Comparison of ENCODE assay signal across 8 cellular contexts in the genomic region with DNA sequence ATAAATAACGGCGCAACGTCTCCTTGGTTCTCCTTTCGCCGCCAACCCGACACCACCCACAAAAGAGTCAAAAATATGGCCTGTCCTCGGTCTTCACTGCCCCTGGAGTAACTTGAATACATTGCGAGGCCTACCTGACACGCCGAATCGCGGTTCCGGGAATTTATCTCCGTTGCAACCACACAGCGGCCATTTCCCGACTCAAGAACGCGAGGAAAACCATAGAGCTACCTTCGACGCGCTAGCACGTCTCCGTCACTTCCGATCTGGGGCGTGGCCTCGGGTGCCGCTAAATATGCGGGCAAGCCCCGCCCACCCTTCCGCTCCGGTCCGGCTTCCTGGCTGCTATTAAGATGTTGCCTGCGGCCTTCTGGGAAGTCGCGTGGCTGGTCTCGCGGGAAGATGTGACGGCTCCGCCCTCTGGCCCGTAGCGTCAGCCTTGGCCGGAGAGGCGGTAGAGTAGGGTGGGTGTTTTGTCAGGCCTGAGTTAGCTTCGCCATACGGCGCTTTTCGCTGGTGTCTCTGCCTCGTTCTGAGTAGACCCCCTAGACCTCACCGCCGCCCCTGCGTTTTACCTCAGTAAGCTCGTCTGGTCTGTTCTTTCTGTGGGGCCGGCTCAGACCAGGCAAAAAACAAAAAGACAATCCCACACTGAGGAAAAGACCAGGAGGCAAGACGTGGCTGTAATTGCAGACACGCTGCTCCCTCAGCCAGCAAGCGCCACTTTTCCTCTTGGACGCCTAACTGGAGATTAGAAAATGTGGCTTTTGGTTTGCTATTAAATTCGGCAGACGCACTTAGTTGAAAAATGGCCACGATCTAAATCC. TPM values are rescaled to one million over a fixed set of nuclear protein-coding genes. Genes with fewer than 3 reads are reported as not detected.
DNase-seq lines count a peak whose midpoint lies in the region; ATAC-seq and TF ChIP-seq lines count a peak whose summit lies in the region.

A gene with protein sequence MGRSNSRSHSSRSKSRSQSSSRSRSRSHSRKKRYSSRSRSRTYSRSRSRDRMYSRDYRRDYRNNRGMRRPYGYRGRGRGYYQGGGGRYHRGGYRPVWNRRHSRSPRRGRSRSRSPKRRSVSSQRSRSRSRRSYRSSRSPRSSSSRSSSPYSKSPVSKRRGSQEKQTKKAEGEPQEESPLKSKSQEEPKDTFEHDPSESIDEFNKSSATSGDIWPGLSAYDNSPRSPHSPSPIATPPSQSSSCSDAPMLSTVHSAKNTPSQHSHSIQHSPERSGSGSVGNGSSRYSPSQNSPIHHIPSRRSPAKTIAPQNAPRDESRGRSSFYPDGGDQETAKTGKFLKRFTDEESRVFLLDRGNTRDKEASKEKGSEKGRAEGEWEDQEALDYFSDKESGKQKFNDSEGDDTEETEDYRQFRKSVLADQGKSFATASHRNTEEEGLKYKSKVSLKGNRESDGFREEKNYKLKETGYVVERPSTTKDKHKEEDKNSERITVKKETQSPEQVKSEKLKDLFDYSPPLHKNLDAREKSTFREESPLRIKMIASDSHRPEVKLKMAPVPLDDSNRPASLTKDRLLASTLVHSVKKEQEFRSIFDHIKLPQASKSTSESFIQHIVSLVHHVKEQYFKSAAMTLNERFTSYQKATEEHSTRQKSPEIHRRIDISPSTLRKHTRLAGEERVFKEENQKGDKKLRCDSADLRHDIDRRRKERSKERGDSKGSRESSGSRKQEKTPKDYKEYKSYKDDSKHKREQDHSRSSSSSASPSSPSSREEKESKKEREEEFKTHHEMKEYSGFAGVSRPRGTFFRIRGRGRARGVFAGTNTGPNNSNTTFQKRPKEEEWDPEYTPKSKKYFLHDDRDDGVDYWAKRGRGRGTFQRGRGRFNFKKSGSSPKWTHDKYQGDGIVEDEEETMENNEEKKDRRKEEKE (minus strand): TSS at position 268 of the 827 bp plus-strand sequence. CDS start 9,980 bp downstream, outside the sequence.

- H3K4me3 ChIP-seq in CD8-positive, alpha-beta memory T cell (ENCODE audit: low read length), result peak within 1 kb of the TSS; percentile 97
- peak within 1 kb of the TSS; percentile 74 for H3K4me3 ChIP-seq in lower lobe of right lung

- ATAC-seq in GM19468 (IDR thresholded peaks at IDR 0.05; ENCODE audit: extremely low read depth, unreplicated experiment) (peak; percentile 94), lower lobe of right lung (peak; percentile 95 to 98)

- H3K27me3 ChIP-seq in CD8-positive, alpha-beta memory T cell (ENCODE audit: insufficient read depth, low read length, poor library complexity, severe bottlenecking), result no peaks in the 10 kb centered on the region
- no peaks in the 10 kb centered on the region for H3K27me3 ChIP-seq in lower lobe of right lung (ENCODE audit: low read depth)

- intact Hi-C loops in lower lobe of right lung (cut with DNase I), result no loop called here

- H3K27ac ChIP-seq in CD8-positive, alpha-beta memory T cell (ENCODE audit: low read depth, low read length), result peak within 1 kb of the TSS; percentile 100
- peak within 1 kb of the TSS; percentile 100 for H3K27ac ChIP-seq in lower lobe of right lung

- H3K9me3 Mint-ChIP-seq in CD8-positive, alpha-beta memory T cell, result peaks cover 0 to 7% (median 3%) of the 10 kb centered on the region in 5 donors

- H3K27ac Mint-ChIP-seq in CD8-positive, alpha-beta memory T cell, result peak within 1 kb of the TSS; percentile 99 to 100 (median 100)

- peak within 1 kb of the TSS; percentile 94 to 98 (median 98) for H3K4me3 Mint-ChIP-seq in CD8-positive, alpha-beta memory T cell

- DNase-seq in CD8-positive, alpha-beta memory T cell, result peak; percentile 99 to 100 (median 100)
- DNase-seq in HS-5 (ENCODE audit: low read depth), result peak; percentile 95
- peak; percentile 98 for DNase-seq in NK-92 treated with Interleukin-12 subunit alpha and Interleukin-12 subunit beta, amount 100 ng/mL, for 24 hours (lab: John Stamatoyannopoulos, UW)
- peak; percentile 99 for DNase-seq in activated CD8-positive, alpha-beta memory T cell treated with anti-CD3 and anti-CD28 coated beads for 24 hours
- DNase-seq in effector CD4-positive, alpha-beta T cell, result peak; percentile 100
- peak; percentile 100 for DNase-seq in lower lobe of right lung
- DNase-seq in stimulated activated CD4-positive, alpha-beta T cell treated with anti-CD3 and anti-CD28 coated beads, TNF-alpha, amount 100 ng/mL, for 24 hours (ENCODE audit: low read depth in 3 of 3), result peak; percentile 98 to 99 (median 99)

- H3K36me3 Mint-ChIP-seq in CD8-positive, alpha-beta memory T cell, result peaks cover 0 to 39% (median 4%) of the 10 kb centered on the region in 3 donors

- no peaks in the 10 kb centered on the region for H3K36me3 ChIP-seq in CD8-positive, alpha-beta memory T cell (ENCODE audit: insufficient read depth, low read length)
- H3K36me3 ChIP-seq in lower lobe of right lung, result no peaks in the 10 kb centered on the region

- H3K4me1 Mint-ChIP-seq in CD8-positive, alpha-beta memory T cell, result peaks cover 53 to 71% (median 58%) of the 10 kb centered on the region in 3 donors

- peaks cover 58% of the 10 kb centered on the region for H3K4me1 ChIP-seq in CD8-positive, alpha-beta memory T cell (ENCODE audit: insufficient read depth, low read length)
- peaks cover 46% of the 10 kb centered on the region for H3K4me1 ChIP-seq in lower lobe of right lung

- POLR2A ChIA-PET in CD8-positive, alpha-beta memory T cell (lab: Charles Lee), result interaction anchor here (0.5 to 6.0 kb wide), 19 partner anchors 11 to 1578 kb away, joined by 3 to 74 read pairs (median 4); a partner anchor contains a TSS

- no peaks in the 10 kb centered on the region for H3K9me3 ChIP-seq in CD8-positive, alpha-beta memory T cell (ENCODE audit: low read length)
- H3K9me3 ChIP-seq in lower lobe of right lung, result no peaks in the 10 kb centered on the region

- CTCF ChIA-PET in CD8-positive, alpha-beta memory T cell (lab: Charles Lee), result interaction anchor here (0.9 to 3.9 kb wide), 9 partner anchors 19 to 791 kb away, joined by 3 to 21 read pairs (median 5); a partner anchor contains a TSS

- peaks cover 0 to 19% of the 10 kb centered on the region in 2 donors for H3K27me3 Mint-ChIP-seq in CD8-positive, alpha-beta memory T cell

- TF ChIP-seq CTCF in lower lobe of right lung (IDR thresholded peaks at IDR 0.05), result no peak

RNA-seq across cellular contexts. Expression of the gene that starts here (rescaled TPM):
- total RNA-seq in CD8-positive, alpha-beta memory T cell, result 100 to 1,000 TPM; 247 to 269 TPM
- polyA plus RNA-seq in CD8-positive, alpha-beta memory T cell, result 130 TPM
- 132 TPM for total RNA-seq in lower lobe of right lung

Comparison
In these comparisons a context has a peak if more than half of its experiments do, and no peak if none do; other contexts are left out.
1. Peak in every context shown above with its lines: DNase-seq, ATAC-seq, H3K4me3 ChIP-seq and H3K27ac ChIP-seq.